ENCODE assay signal across 29 cellular contexts in the genomic region with DNA sequence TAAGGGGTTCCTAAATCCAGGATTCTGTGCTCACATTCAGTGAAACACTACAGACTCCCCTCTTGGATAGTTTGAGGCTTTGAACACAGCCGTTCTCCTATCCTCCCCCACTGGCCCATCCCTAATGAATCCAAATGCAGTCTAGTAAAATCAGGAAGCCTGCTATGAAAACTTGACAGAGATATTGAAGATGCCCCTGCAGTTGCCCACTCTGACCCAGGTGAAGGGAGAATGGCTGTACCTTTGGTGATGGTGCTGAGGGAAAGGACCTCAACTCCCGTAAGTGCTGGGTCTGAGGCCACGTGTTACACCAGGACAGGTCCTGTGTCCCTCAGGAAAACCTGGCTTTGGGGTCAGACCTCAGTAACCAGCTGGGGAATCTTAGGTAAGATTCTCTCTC. TPM values are rescaled to one million over a fixed set of nuclear protein-coding genes. Genes with fewer than 3 reads are reported as not detected.
A peak's percentile ranks its signal among the peaks of the same experiment; 100 is the strongest.
DNase-seq lines count a peak whose midpoint lies in the region; ATAC-seq, FAIRE-seq and TF ChIP-seq lines count a peak whose summit lies in the region.
"Had no signal": no experiment of that assay in that cellular context is flagged by ENCODE, and none has a peak within 500 bp of the region (broad histone marks: within the 10 kb centered on the region; RNA-seq: fewer than 3 reads in every experiment).

No MANE protein-coding gene starts in this region.

- CTCF ChIA-PET in HepG2 (lab: Yijun Ruan, JAX; ENCODE audit: low intra/inter-chr PET ratio, low total read pairs) (no interaction called here), PC-9 (lab: Charles Lee) (interaction anchor here (0.7 kb wide), 1 partner anchor 202 kb away, joined by 5 read pairs; no protein-coding TSS in a partner anchor)

- TF ChIP-seq RAD21 in HepG2 (CRISPR knock-in tag; IDR thresholded peaks at IDR 0.05) = no peak

- H3K9me2 ChIP-seq in PC-9 (ENCODE audit: insufficient read depth) = no peaks in the 10 kb centered on the region

- TF ChIP-seq CTCF in HepG2 (CRISPR knock-in tag; IDR thresholded peaks at IDR 0.05) (no peak), right lobe of liver (IDR thresholded peaks at IDR 0.05) (no peak), PC-9 (conservative IDR thresholded peaks at IDR 0.05) (no peak), tibial nerve (IDR thresholded peaks at IDR 0.05) (no peak)

- 76% methylated on average over 3 of the region's 3 CpGs for WGBS in HepG2 (ENCODE audit: low lambda C conversion rate)
- 73% methylated on average over 2 of the region's 3 CpGs for WGBS in right lobe of liver (ENCODE audit: insufficient coverage, low coverage, low lambda C conversion rate, missing lambda C conversion rate)
- 70 to 77% methylated on average over 3 of the region's 3 CpGs for WGBS in tibial nerve, 2 donors

- 0 out of 4 replicates have a peak, but pooled peaks of 1 of the 2 experiments have one; percentile 1 for TF ChIP-seq POLR2A in HepG2 (IDR thresholded peaks at IDR 0.05; ENCODE audit: insufficient read depth in 1 of 2, low read depth in 2 of 2, low read length in 2 of 2)
- TF ChIP-seq POLR2A in right lobe of liver (IDR thresholded peaks at IDR 0.05) = no peak
- no peak for TF ChIP-seq POLR2A in tibial nerve (IDR thresholded peaks at IDR 0.05)

- no peak for FAIRE-seq in HepG2 (lab: Jason Lieb, UNC)
- FAIRE-seq: frontal cortex had no signal

- POLR2A ChIA-PET in HepG2 (lab: Yijun Ruan, JAX) = interaction anchor here (0.7 kb wide), 2 partner anchors 26 to 104 kb away, joined by 3 read pairs; no protein-coding TSS in a partner anchor
- POLR2A ChIA-PET in PC-9 (lab: Charles Lee; ENCODE audit: unreplicated experiment) = no interaction called here

- H2AFZ ChIP-seq in HepG2 (ENCODE audit: low read length) (no peak overlapping the region), PC-9 (no peak overlapping the region)
- H2AFZ ChIP-seq: hepatocyte had no signal

- no peaks in the 10 kb centered on the region for H3K79me2 ChIP-seq in HepG2 (ENCODE audit: insufficient read depth, low read length)
- H3K79me2 ChIP-seq in PC-9 (ENCODE audit: low read depth) = no peaks in the 10 kb centered on the region
- H3K79me2 ChIP-seq: hepatocyte had no signal

- H3F3A ChIP-seq in PC-9 (ENCODE audit: insufficient read depth, low read depth) = peaks cover 60% of the 10 kb centered on the region

- peaks cover 0 to 3% of the 10 kb centered on the region in 2 experiments; a peak in 2 of 5 replicates for H3K27me3 ChIP-seq in HepG2 (ENCODE audit: control insufficient read depth in 1 of 2, insufficient read depth in 2 of 2, low read length in 2 of 2)
- no peaks in the 10 kb centered on the region for H3K27me3 ChIP-seq in right lobe of liver
- no peaks in the 10 kb centered on the region for H3K27me3 ChIP-seq in PC-9 (ENCODE audit: insufficient read depth, low read depth)
- no peaks in the 10 kb centered on the region for H3K27me3 ChIP-seq in tibial nerve
- H3K27me3 ChIP-seq: brain microvascular endothelial cell, esophagus squamous epithelium, hepatocyte, SJSA1, thyroid gland had no signal

- DNase-seq in HepG2 (ENCODE audit: low spot score) (no peak), right lobe of liver (no peak), PC-9 (no peak), epithelial cell of prostate (ENCODE audit: low read depth, low spot score) (no peak), tibial nerve (ENCODE audit: low spot score in 2 of 2) (no peak), NCI-H446 (lab: John Stamatoyannopoulos, UW) (no peak), NCI-H2196 treated with DMSO at 0.1 percent for 48 hours (lab: John Stamatoyannopoulos, UW; ENCODE audit: unreplicated experiment) (no peak)
- DNase-seq: activated CD4-positive, alpha-beta memory T cell treated with anti-CD3 and anti-CD28 coated beads, Interleukin-2, amount 10 ng/mL, durations not matched to agents 7 days and 5 days; activated CD4-positive, CD25-positive, alpha-beta regulatory T cell treated with anti-CD3 and anti-CD28 coated beads, Interleukin-2, amount 50 U/mL, for 72 hours; activated effector memory CD4-positive, alpha-beta T cell treated with Interleukin-2 at 50 U/mL for 16 hours; brain microvascular endothelial cell; CD4-positive, alpha-beta T cell; esophagus squamous epithelium; left colon; mesendoderm; naive thymus-derived CD4-positive, alpha-beta T cell; NCI-H2081 treated with DMSO at 0.1 percent for 48 hours; NCI-H510A; stimulated activated CD4-positive, alpha-beta T cell treated with anti-CD3 and anti-CD28 coated beads, Interleukin-12 subunit alpha, Interleukin-12 subunit beta, amount 100 ng/mL, for 4 hours; stimulated activated CD4-positive, alpha-beta T cell treated with anti-CD3 and anti-CD28 coated beads, Interleukin-4, amount 100 ng/mL, for 24 hours; stimulated activated naive CD4-positive, alpha-beta T cell; T-helper 1 cell; thyroid gland had no signal

- peak; percentile 7 for ATAC-seq in HepG2
- no peak for ATAC-seq in right lobe of liver
- no peak for ATAC-seq in HG02981 (IDR thresholded peaks at IDR 0.05; ENCODE audit: unreplicated experiment)
- ATAC-seq: left colon; naive thymus-derived CD4-positive, alpha-beta T cell had no signal

- no peak overlapping the region for H3K27ac ChIP-seq in HepG2 (ENCODE audit: extremely low read length, insufficient read depth, low read length)
- no peak overlapping the region for H3K27ac ChIP-seq in right lobe of liver
- H3K27ac ChIP-seq in PC-9 = peak overlapping the region; percentile 25; the same call in 1 of the 2 replicates
- H3K27ac ChIP-seq in epithelial cell of prostate = peak overlapping the region; percentile 75
- peak overlapping the region in 3 of 4 donors; percentile 77 to 92 (median 90) for H3K27ac ChIP-seq in tibial nerve
- H3K27ac ChIP-seq: brain microvascular endothelial cell, esophagus squamous epithelium, SJSA1, thyroid gland had no signal

- no peak for TF ChIP-seq EP300 in HepG2 (IDR thresholded peaks at IDR 0.05; ENCODE audit: low read depth in 2 of 2, low read length in 2 of 2)
- TF ChIP-seq EP300 in HepG2 (CRISPR knock-in tag; IDR thresholded peaks at IDR 0.05; ENCODE audit: borderline replicate concordance) = no peak
- TF ChIP-seq EP300 in tibial nerve (IDR thresholded peaks at IDR 0.05) = no peak

- H3K4me2 ChIP-seq in HepG2 (ENCODE audit: low read depth, low read length) (no peak overlapping the region), PC-9 (no peak overlapping the region)
- H3K4me2 ChIP-seq: hepatocyte had no signal

- H3K36me3 ChIP-seq in HepG2 (replicated peaks in 1 of 2; ENCODE audit: control insufficient read depth in 1 of 2, insufficient read depth in 2 of 2, low read length in 2 of 2) = peaks cover 11 to 14% of the 10 kb centered on the region in 2 experiments
- peaks cover 0 to 4% (median 0%) of the 10 kb centered on the region in 4 donors for H3K36me3 ChIP-seq in right lobe of liver
- peaks cover 7% of the 10 kb centered on the region; the same call in 1 of the 2 replicates for H3K36me3 ChIP-seq in PC-9 (ENCODE audit: low read depth)
- peaks cover 0 to 4% (median 0%) of the 10 kb centered on the region in 3 donors for H3K36me3 ChIP-seq in tibial nerve
- H3K36me3 ChIP-seq: thyroid gland had no signal

- no TSS peak for BruUV-seq in HepG2 (replicated peaks; lab: Mats Ljungman, UMichigan)
- no TSS peak for BruUV-seq in PC-9 (replicated peaks; lab: Mats Ljungman, UMichigan)

- H3K4me3 ChIP-seq in HepG2 (replicated peaks in 1 of 3; ENCODE audit: insufficient read depth in 1 of 3, low read depth in 2 of 3, low read length in 3 of 3) (no peak overlapping the region), right lobe of liver (no peak overlapping the region), PC-9 (no peak overlapping the region), tibial nerve (no peak overlapping the region)
- H3K4me3 ChIP-seq: coronary artery, esophagus squamous epithelium, HAP-1, hepatocyte, SJSA1, thyroid gland had no signal

- H3K4me1 ChIP-seq in HepG2 (ENCODE audit: insufficient read depth, low read length) = peaks cover 13% of the 10 kb centered on the region
- peaks cover 0 to 19% (median 0%) of the 10 kb centered on the region in 4 donors for H3K4me1 ChIP-seq in right lobe of liver
- H3K4me1 ChIP-seq in PC-9 (replicated peaks; ENCODE audit: insufficient read depth) = peaks cover 48% of the 10 kb centered on the region
- H3K4me1 ChIP-seq in tibial nerve = peaks cover 3 to 92% (median 42%) of the 10 kb centered on the region in 4 donors
- H3K4me1 ChIP-seq: HAP-1 had no signal

- H3K9me3 ChIP-seq in HepG2 (ENCODE audit: low read length) (no peaks in the 10 kb centered on the region), right lobe of liver (no peaks in the 10 kb centered on the region), PC-9 (ENCODE audit: insufficient read depth, low read depth) (no peaks in the 10 kb centered on the region), tibial nerve (no peaks in the 10 kb centered on the region)
- H3K9me3 ChIP-seq: esophagus squamous epithelium, HAP-1, SJSA1, thyroid gland had no signal

- in situ Hi-C loops in HepG2 (cut with HindIII; ENCODE audit: extremely low pct_ligation_motif_present, low pct_unique_long_range_greater_than_20kb) = no loop called here

- H3K9ac ChIP-seq in HepG2 (ENCODE audit: insufficient read depth, low read depth, low read length) = no peak overlapping the region

- intact Hi-C loops in HepG2 (cut with micrococcal nuclease; ENCODE audit: unreplicated experiment) = loop anchor here (5.0 kb wide), 1 partner anchor 69 kb away; a partner anchor contains a TSS
- intact Hi-C loops in right lobe of liver (cut with DNase I) = no loop called here
- intact Hi-C loops in PC-9 (cut with micrococcal nuclease; ENCODE audit: unreplicated experiment) = no loop called here

- H4K20me1 ChIP-seq in HepG2 (ENCODE audit: insufficient read depth, low read length) (0 out of 2 replicates have a peak, but pooled peaks cover 5% of the 10 kb centered on the region), PC-9 (ENCODE audit: insufficient read depth) (peaks cover 5% of the 10 kb centered on the region; the same call in 1 of the 2 replicates)

RNA-seq across cellular contexts. Expression of a gene that starts 54.4 kb away (rescaled TPM):
- total RNA-seq in HepG2 (2016; rRNA removed; fragmentation: Illumina TruSeq; extraction: Trizol) (500 and 817 TPM in 2 replicates), right lobe of liver (100 to 1,000 TPM in 1 of 6 experiments, 10 to 100 TPM in 5; 51.4 to 110 (median 90.7) TPM), PC-9 (2021) (326 and 339 TPM in 2 replicates), tibial nerve (100 to 1,000 TPM; 103 to 132 (median 119) TPM)
- total RNA-seq in HepG2 (2016; cell fraction: cytosol; rRNA removed; fragmentation: Illumina TruSeq; extraction: Trizol; ENCODE audit: low read depth) = 52.3 and 54.5 TPM in 2 replicates
- total RNA-seq in HepG2 (2016; cell fraction: insoluble cytoplasmic fraction; rRNA removed; fragmentation: Illumina TruSeq; extraction: Trizol) = 484 and 682 TPM in 2 replicates
- 138 and 170 TPM in 2 replicates for total RNA-seq in HepG2 (2016; cell fraction: membrane; rRNA removed; fragmentation: Illumina TruSeq; extraction: Trizol)
- total RNA-seq in HepG2 (2016; cell fraction: nucleus; rRNA removed; fragmentation: Illumina TruSeq; extraction: Trizol) = 336 and 347 TPM in 2 replicates
- polyA plus RNA-seq in HepG2 (2011; rRNA removed) = 140 and 157 TPM in 2 replicates
- 134 and 147 TPM in 2 replicates for polyA plus RNA-seq in HepG2 (2011; cell fraction: cytosol; rRNA removed)
- 150 and 189 TPM in 2 replicates for polyA plus RNA-seq in HepG2 (2011; cell fraction: nucleus; rRNA removed)
- polyA plus RNA-seq in HepG2 (2012) = 211 and 269 TPM in 2 replicates
- 31.7 and 36.7 TPM in 2 replicates for polyA plus RNA-seq in HepG2 (2016; cell fraction: cytosol; fragmentation: Illumina TruSeq; extraction: Trizol; ENCODE audit: low read depth)
- 551 and 651 TPM in 2 replicates for polyA plus RNA-seq in HepG2 (2016; cell fraction: insoluble cytoplasmic fraction; fragmentation: Illumina TruSeq; extraction: Trizol; ENCODE audit: low read depth)
- 103 and 131 TPM in 2 replicates for polyA plus RNA-seq in HepG2 (2016; cell fraction: membrane; fragmentation: Illumina TruSeq; extraction: Trizol; ENCODE audit: low read depth)
- 452 and 475 TPM in 2 replicates for polyA plus RNA-seq in HepG2 (2016; cell fraction: nucleus; fragmentation: Illumina TruSeq; extraction: Trizol; ENCODE audit: insufficient read depth, low read depth)
- polyA minus RNA-seq in HepG2 (2011; rRNA and poly(A)+ RNA removed; ENCODE audit: low replicate concordance) = 774 and 825 TPM in 2 replicates
- 152 and 162 TPM in 2 replicates for polyA minus RNA-seq in HepG2 (2011; cell fraction: cytosol; rRNA and poly(A)+ RNA removed)
- polyA minus RNA-seq in HepG2 (2011; cell fraction: nucleus; rRNA and poly(A)+ RNA removed) = 238 and 284 TPM in 2 replicates

RNA-seq across cellular contexts. Expression of a gene that starts 54.7 kb away (rescaled TPM):
- 73.8 and 85.7 TPM in 2 replicates for total RNA-seq in HepG2 (2016; rRNA removed; fragmentation: Illumina TruSeq; extraction: Trizol)
- total RNA-seq in HepG2 (2016; cell fraction: cytosol; rRNA removed; fragmentation: Illumina TruSeq; extraction: Trizol; ENCODE audit: low read depth) = 9.8 and 10.8 TPM in 2 replicates
- total RNA-seq in HepG2 (2016; cell fraction: insoluble cytoplasmic fraction; rRNA removed; fragmentation: Illumina TruSeq; extraction: Trizol) = 73.6 and 85.8 TPM in 2 replicates
- 16.2 and 17.5 TPM in 2 replicates for total RNA-seq in HepG2 (2016; cell fraction: membrane; rRNA removed; fragmentation: Illumina TruSeq; extraction: Trizol)
- total RNA-seq in HepG2 (2016; cell fraction: nucleus; rRNA removed; fragmentation: Illumina TruSeq; extraction: Trizol) = 47.2 and 51.5 TPM in 2 replicates
- 51.1 and 52.7 TPM in 2 replicates for polyA plus RNA-seq in HepG2 (2011; rRNA removed)
- polyA plus RNA-seq in HepG2 (2011; cell fraction: cytosol; rRNA removed) = 40.4 and 61.2 TPM in 2 replicates
- polyA plus RNA-seq in HepG2 (2011; cell fraction: nucleus; rRNA removed) = 138 and 141 TPM in 2 replicates
- 38.9 and 41.3 TPM in 2 replicates for polyA plus RNA-seq in HepG2 (2012)
- polyA plus RNA-seq in HepG2 (2016; cell fraction: cytosol; fragmentation: Illumina TruSeq; extraction: Trizol; ENCODE audit: low read depth) = 4.5 and 4.8 TPM in 2 replicates
- polyA plus RNA-seq in HepG2 (2016; cell fraction: insoluble cytoplasmic fraction; fragmentation: Illumina TruSeq; extraction: Trizol; ENCODE audit: low read depth) = 53.2 and 57.0 TPM in 2 replicates
- 5.8 and 7.8 TPM in 2 replicates for polyA plus RNA-seq in HepG2 (2016; cell fraction: membrane; fragmentation: Illumina TruSeq; extraction: Trizol; ENCODE audit: low read depth)
- 75.3 and 76.0 TPM in 2 replicates for polyA plus RNA-seq in HepG2 (2016; cell fraction: nucleus; fragmentation: Illumina TruSeq; extraction: Trizol; ENCODE audit: insufficient read depth, low read depth)
- 62.6 and 88.2 TPM in 2 replicates for polyA minus RNA-seq in HepG2 (2011; rRNA and poly(A)+ RNA removed; ENCODE audit: low replicate concordance)
- 21.7 and 23.0 TPM in 2 replicates for polyA minus RNA-seq in HepG2 (2011; cell fraction: cytosol; rRNA and poly(A)+ RNA removed)
- polyA minus RNA-seq in HepG2 (2011; cell fraction: nucleus; rRNA and poly(A)+ RNA removed) = 43.4 and 56.8 TPM in 2 replicates
- total RNA-seq in right lobe of liver = 10 to 100 TPM; 24.5 to 32.9 (median 30.7) TPM
- 54.2 and 61.1 TPM in 2 replicates for total RNA-seq in PC-9 (2021)
- total RNA-seq in tibial nerve = 100 to 1,000 TPM in 1 of 4 donors, 10 to 100 TPM in 3; 41.1 to 109 (median 47.1) TPM

Comparison
In these comparisons a context has a peak if more than half of its experiments do, and no peak if none do; other contexts are left out.
1. H3K27ac ChIP-seq: peak in PC-9 (single experiment), epithelial cell of prostate (single experiment) and tibial nerve (3 of 4); none in HepG2 (single experiment) and right lobe of liver (0 of 3).